ENCODE assay signal across 9 cellular contexts in the genomic region with DNA sequence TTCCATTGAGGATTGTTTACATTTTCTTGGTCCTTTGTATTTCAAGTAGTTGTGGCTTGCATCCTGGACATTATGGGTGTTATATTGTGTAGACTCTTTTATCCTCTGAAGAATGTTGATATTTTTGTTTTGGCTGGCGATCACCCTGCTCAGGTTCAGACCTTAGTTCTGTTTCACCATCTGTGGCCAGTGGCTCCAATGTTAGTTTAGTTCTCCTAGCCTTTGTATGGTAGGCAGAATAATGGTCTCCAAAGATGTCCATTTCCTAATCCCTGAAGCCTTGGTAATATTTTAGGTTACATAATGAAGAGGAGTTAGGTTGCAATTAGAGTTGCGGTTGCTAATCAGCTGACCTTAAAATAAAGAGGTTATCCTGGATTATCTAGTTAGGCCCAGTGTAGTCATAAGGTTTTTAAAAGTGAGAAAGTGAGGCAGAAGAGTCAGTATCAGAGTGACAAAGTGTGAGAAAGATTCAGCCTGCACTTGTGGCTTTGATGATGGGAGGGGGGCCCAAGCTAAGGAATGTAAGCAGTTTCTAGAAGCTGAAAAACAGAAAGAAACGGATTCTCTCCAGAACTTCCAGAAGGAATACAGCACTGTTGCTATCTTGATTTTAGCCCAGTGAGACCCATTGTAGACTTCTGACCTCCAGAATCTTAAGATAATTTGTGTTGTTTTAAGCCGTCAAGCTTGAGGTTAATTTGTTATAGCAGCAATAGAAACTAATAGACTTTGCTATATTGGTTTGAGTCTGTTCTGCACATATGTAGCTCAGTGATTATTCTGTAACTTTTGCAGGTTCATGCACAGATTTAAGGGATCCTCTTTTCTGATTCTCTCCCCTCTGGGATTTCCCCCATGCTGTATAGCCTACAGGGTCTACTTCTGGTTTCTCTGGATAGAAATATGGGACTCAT. TPM values are rescaled to one million over a fixed set of nuclear protein-coding genes. Genes with fewer than 3 reads are reported as not detected.
A peak's percentile ranks its signal among the peaks of the same experiment; 100 is the strongest.
DNase-seq lines count a peak whose midpoint lies in the region; ATAC-seq and TF ChIP-seq lines count a peak whose summit lies in the region.
"Had no signal": no experiment of that assay in that cellular context is flagged by ENCODE, and none has a peak within 500 bp of the region (broad histone marks: within the 10 kb centered on the region; RNA-seq: fewer than 3 reads in every experiment).

No MANE protein-coding gene starts in this region.

- ATAC-seq in HG02884 (IDR thresholded peaks at IDR 0.05; ENCODE audit: unreplicated experiment) (peak; percentile 49), activated B cell treated with CpG ODN at 0.5 μM for 24 hours (ENCODE audit: low read depth) (peak; percentile 40), left cardiac atrium (no peak)
- peak; percentile 96 for ATAC-seq in stimulated activated naive CD8-positive, alpha-beta T cell treated with anti-CD3 and anti-CD28 coated beads, Interleukin-15, amount 100 ng/mL, for 72 hours

- intact Hi-C loops in cardiac septum (cut with DNase I): no loop called here
- intact Hi-C loops in activated B cell treated with CpG ODN at 0.5 μM for 24 hours (cut with micrococcal nuclease): loop anchor here (1.0 kb wide), 3 partner anchors 7 to 87 kb away; no protein-coding TSS in a partner anchor
- intact Hi-C loops in left cardiac atrium (cut with DNase I): no loop called here

- peak overlapping the region; percentile 73 for H3K4me3 Mint-ChIP-seq in activated B cell treated with CpG ODN at 0.5 μM for 24 hours
- H3K4me3 Mint-ChIP-seq in stimulated activated naive CD8-positive, alpha-beta T cell treated with anti-CD3 and anti-CD28 coated beads, Interleukin-15, amount 100 ng/mL, for 72 hours: peak overlapping the region; percentile 70 to 81

- no peaks in the 10 kb centered on the region for H3K27me3 Mint-ChIP-seq in activated B cell treated with CpG ODN at 0.5 μM for 24 hours
- H3K27me3 Mint-ChIP-seq in stimulated activated naive CD8-positive, alpha-beta T cell treated with anti-CD3 and anti-CD28 coated beads, Interleukin-15, amount 100 ng/mL, for 72 hours: no peaks in the 10 kb centered on the region

- peaks cover 13% of the 10 kb centered on the region for H3K4me1 ChIP-seq in cardiac muscle cell (ENCODE audit: low read depth)

- H3K9me3 ChIP-seq in cardiac muscle cell (ENCODE audit: low read depth): no peaks in the 10 kb centered on the region

- no peak for DNase-seq in cardiac muscle cell (ENCODE audit: low read depth in 1 of 2, low spot score in 1 of 2)
- DNase-seq in cardiac septum (ENCODE audit: low spot score): no peak
- no peak for DNase-seq in activated B cell treated with CpG ODN at 0.5 μM for 24 hours
- peak; percentile 44 to 57 for DNase-seq in stimulated activated naive CD8-positive, alpha-beta T cell treated with anti-CD3 and anti-CD28 coated beads, Interleukin-15, amount 100 ng/mL, for 72 hours
- no peak for DNase-seq in left cardiac atrium
- DNase-seq in SHP77 (lab: John Stamatoyannopoulos, UW): no peak
- no peak for DNase-seq in amniotic stem cell (lab: John Stamatoyannopoulos, UW)
- DNase-seq: T1000 had no signal

- no peaks in the 10 kb centered on the region for H3K27me3 ChIP-seq in cardiac muscle cell

- no peak overlapping the region for H3K4me3 ChIP-seq in cardiac muscle cell

- peaks cover 84% of the 10 kb centered on the region for H3K4me1 Mint-ChIP-seq in activated B cell treated with CpG ODN at 0.5 μM for 24 hours
- peaks cover 79% of the 10 kb centered on the region for H3K4me1 Mint-ChIP-seq in stimulated activated naive CD8-positive, alpha-beta T cell treated with anti-CD3 and anti-CD28 coated beads, Interleukin-15, amount 100 ng/mL, for 72 hours

- no peak for TF ChIP-seq CTCF in cardiac muscle cell (IDR thresholded peaks at IDR 0.05; ENCODE audit: low read depth, low read length)
- no peak for TF ChIP-seq CTCF in activated B cell treated with CpG ODN at 0.5 μM for 24 hours (IDR thresholded peaks at IDR 0.05)

- peak overlapping the region; percentile 86 for H3K27ac Mint-ChIP-seq in activated B cell treated with CpG ODN at 0.5 μM for 24 hours
- H3K27ac Mint-ChIP-seq in stimulated activated naive CD8-positive, alpha-beta T cell treated with anti-CD3 and anti-CD28 coated beads, Interleukin-15, amount 100 ng/mL, for 72 hours: peak overlapping the region; percentile 30 to 94

- POLR2A ChIA-PET in activated B cell treated with CpG ODN at 0.5 μM for 24 hours (lab: Charles Lee): interaction anchor here (0.5 to 3.7 kb wide), 7 partner anchors 19 to 149 kb away, joined by 3 to 27 read pairs (median 4); partner anchors contain the start of genes ERAP1 and LNPEP

- peak overlapping the region; percentile 4 for H3K27ac ChIP-seq in cardiac muscle cell

- CTCF ChIA-PET in activated B cell treated with CpG ODN at 0.5 μM for 24 hours (lab: Charles Lee): interaction anchor here (0.8 to 1.1 kb wide), 3 partner anchors 21 to 89 kb away, joined by 3 to 4 read pairs (median 4); no protein-coding TSS in a partner anchor

- no peaks in the 10 kb centered on the region for H3K36me3 ChIP-seq in cardiac muscle cell

- no peaks in the 10 kb centered on the region for H3K9me3 Mint-ChIP-seq in activated B cell treated with CpG ODN at 0.5 μM for 24 hours
- H3K9me3 Mint-ChIP-seq in stimulated activated naive CD8-positive, alpha-beta T cell treated with anti-CD3 and anti-CD28 coated beads, Interleukin-15, amount 100 ng/mL, for 72 hours: no peaks in the 10 kb centered on the region

- peaks cover 9% of the 10 kb centered on the region for H3K36me3 Mint-ChIP-seq in activated B cell treated with CpG ODN at 0.5 μM for 24 hours (ENCODE audit: low read depth)

RNA-seq across cellular contexts. Expression of gene LNPEP, which starts 21.5 kb away (rescaled TPM):
- total RNA-seq in cardiac muscle cell (22.7 and 41.0 TPM in 2 replicates), cardiac septum (61.4 TPM), activated B cell treated with CpG ODN at 0.5 μM for 24 hours (88.8 and 96.5 TPM in 2 replicates), left cardiac atrium (10 to 100 TPM; 54.3 to 59.6 TPM)
- 11.2 and 17.6 TPM in 2 replicates for polyA plus RNA-seq in cardiac muscle cell

Comparison
In these comparisons a context has a peak if more than half of its experiments do, and no peak if none do; other contexts are left out.
1. DNase-seq: peak in stimulated activated naive CD8-positive, alpha-beta T cell treated with anti-CD3 and anti-CD28 coated beads, Interleukin-15, amount 100 ng/mL, for 72 hours (2 of 2); none in cardiac muscle cell (0 of 2), cardiac septum (single experiment), activated B cell treated with CpG ODN at 0.5 μM for 24 hours (single experiment), left cardiac atrium (single experiment), SHP77 (0 of 2) and amniotic stem cell (single experiment).
2. ATAC-seq: peak in HG02884 (single experiment), activated B cell treated with CpG ODN at 0.5 μM for 24 hours (single experiment) and stimulated activated naive CD8-positive, alpha-beta T cell treated with anti-CD3 and anti-CD28 coated beads, Interleukin-15, amount 100 ng/mL, for 72 hours (single experiment); none in left cardiac atrium (0 of 2).